Comparison of ENCODE assay signal across 25 cellular contexts in the genomic region with DNA sequence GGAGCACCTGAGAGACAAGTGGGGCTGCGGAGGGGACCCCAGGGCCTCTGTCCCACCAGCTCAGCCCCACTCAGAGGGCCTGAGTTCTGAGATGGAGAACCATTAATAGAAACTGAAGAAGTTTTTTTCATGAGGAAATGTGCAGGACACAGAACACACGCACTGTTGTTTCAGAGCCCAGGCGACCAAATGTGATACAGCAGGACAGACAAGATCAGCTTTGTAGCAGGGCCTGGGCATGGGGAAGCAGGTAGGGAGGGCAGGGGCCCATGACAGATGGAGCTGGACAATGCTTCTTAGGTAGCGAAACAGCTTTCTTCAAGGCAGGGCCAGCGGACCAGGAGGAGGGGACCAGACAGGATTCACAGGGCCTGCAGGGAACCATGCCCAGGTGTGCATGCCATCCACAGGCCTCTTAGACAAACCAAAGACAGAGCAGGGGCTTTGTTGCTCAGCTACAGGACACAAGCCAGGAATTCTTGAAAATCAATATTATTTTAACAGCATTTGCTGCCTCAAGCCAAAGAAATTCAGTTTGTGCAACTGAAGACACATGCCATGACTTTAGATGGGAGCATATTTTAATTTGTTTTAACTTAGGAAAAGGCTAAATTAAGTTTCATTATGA.
DNase-seq lines count a peak whose midpoint lies in the region; ATAC-seq and TF ChIP-seq lines count a peak whose summit lies in the region.
"Had no signal": no experiment of that assay in that cellular context is flagged by ENCODE, and none has a peak within 500 bp of the region (broad histone marks: within the 10 kb centered on the region; RNA-seq: fewer than 3 reads in every experiment).

No MANE protein-coding gene starts in this region.

- H3K4me3 Mint-ChIP-seq in nephron progenitor cell, result no peak overlapping the region
- no peak overlapping the region for H3K4me3 Mint-ChIP-seq in progenitor cell of endocrine pancreas (ENCODE audit: low read depth)
- H3K4me3 Mint-ChIP-seq: CD14-positive monocyte; CD4-positive, alpha-beta memory T cell; CD4-positive, CD25-positive, alpha-beta regulatory T cell; CD8-positive, alpha-beta memory T cell had no signal

- TF ChIP-seq CTCF in VCaP (conservative IDR thresholded peaks at IDR 0.05) (no peak), nephron progenitor cell (IDR thresholded peaks at IDR 0.05) (no peak), progenitor cell of endocrine pancreas (IDR thresholded peaks at IDR 0.05; ENCODE audit: unreplicated experiment) (no peak)

- intact Hi-C loops in head of caudate nucleus (cut with DNase I), result no loop called here

- H3K36me3 Mint-ChIP-seq in nephron progenitor cell (ENCODE audit: low read depth), result peaks cover 8% of the 10 kb centered on the region
- no peaks in the 10 kb centered on the region for H3K36me3 Mint-ChIP-seq in progenitor cell of endocrine pancreas (ENCODE audit: insufficient read depth)
- H3K36me3 Mint-ChIP-seq: CD14-positive monocyte; CD4-positive, alpha-beta memory T cell; CD4-positive, CD25-positive, alpha-beta regulatory T cell; CD8-positive, alpha-beta memory T cell had no signal

- H3K27me3 Mint-ChIP-seq in nephron progenitor cell (ENCODE audit: low read depth, poor library complexity), result peaks cover 9% of the 10 kb centered on the region
- H3K27me3 Mint-ChIP-seq in progenitor cell of endocrine pancreas, result peaks cover 2% of the 10 kb centered on the region

- DNase-seq in nephron progenitor cell, result no peak
- no peak for DNase-seq in progenitor cell of endocrine pancreas (ENCODE audit: low spot score, unreplicated experiment)
- no peak for DNase-seq in NCI-H748 treated with DMSO at 0.1 percent for 48 hours (lab: John Stamatoyannopoulos, UW)
- DNase-seq in head of caudate nucleus, result no peak
- no peak for DNase-seq in activated CD4-positive, alpha-beta T cell treated with anti-CD3 and anti-CD28 coated beads for 4 hours
- DNase-seq: 8988T; ACHN; BE2C; C1 segment of cervical spinal cord; CD4-positive, alpha-beta memory T cell; CD4-positive, CD25-positive, alpha-beta regulatory T cell; CD8-positive, alpha-beta memory T cell; COR-L47; DMS 273 treated with DMSO at 0.1 percent for 48 hours; DMS153; DMS53; DMS79; DND-41; EL; GDM1 had no signal

- H3K9me3 Mint-ChIP-seq in nephron progenitor cell, result peaks cover 12% of the 10 kb centered on the region
- no peaks in the 10 kb centered on the region for H3K9me3 Mint-ChIP-seq in progenitor cell of endocrine pancreas (ENCODE audit: low read depth)
- H3K9me3 Mint-ChIP-seq: CD8-positive, alpha-beta memory T cell had no signal

- peak overlapping the region; percentile 57 for H3K27ac Mint-ChIP-seq in nephron progenitor cell
- peak overlapping the region; percentile 73 for H3K27ac Mint-ChIP-seq in progenitor cell of endocrine pancreas
- H3K27ac Mint-ChIP-seq: CD4-positive, alpha-beta memory T cell; CD4-positive, CD25-positive, alpha-beta regulatory T cell; CD8-positive, alpha-beta memory T cell had no signal

- H3K27ac ChIP-seq in VCaP, result 0 out of 2 replicates have a peak overlapping the region, but pooled peaks have one; percentile 18
- H3K27ac ChIP-seq: BLaER1 had no signal

- no peak for ATAC-seq in GM19023 (IDR thresholded peaks at IDR 0.05; ENCODE audit: unreplicated experiment)
- ATAC-seq: GM12878 had no signal

- H3K4me1 Mint-ChIP-seq in nephron progenitor cell, result no peaks in the 10 kb centered on the region
- H3K4me1 Mint-ChIP-seq in progenitor cell of endocrine pancreas (ENCODE audit: low read depth), result peaks cover 16% of the 10 kb centered on the region
- H3K4me1 Mint-ChIP-seq: CD14-positive monocyte; CD4-positive, alpha-beta memory T cell; CD4-positive, CD25-positive, alpha-beta regulatory T cell; CD8-positive, alpha-beta memory T cell had no signal
